Comparison of ENCODE assay signal across 9 cellular contexts in the genomic region with DNA sequence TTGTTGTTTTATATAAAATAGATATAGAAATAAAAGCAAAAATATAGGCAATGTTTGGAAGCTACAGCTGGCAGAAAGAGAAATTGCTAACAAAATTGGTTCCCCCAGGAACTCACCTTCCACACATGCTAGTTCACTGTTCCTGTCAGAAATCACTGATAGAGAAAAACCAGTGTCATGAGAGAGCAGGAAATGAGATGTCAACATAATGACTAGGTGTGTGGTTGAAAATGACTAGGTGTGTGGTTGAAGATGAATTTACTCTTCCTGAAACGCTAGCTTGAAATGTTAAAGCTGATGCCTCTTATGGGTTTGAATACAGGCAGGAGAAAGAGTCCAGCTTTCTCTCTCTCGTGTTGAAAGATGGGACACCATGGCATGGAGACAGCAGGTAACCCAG.
DNase-seq lines count a peak whose midpoint lies in the region; ATAC-seq lines count a peak whose summit lies in the region.
"Had no signal": no experiment of that assay in that cellular context is flagged by ENCODE, and none has a peak within 500 bp of the region (broad histone marks: within the 10 kb centered on the region; RNA-seq: fewer than 3 reads in every experiment).

No MANE protein-coding gene starts in this region.

- ATAC-seq in GM21515 (IDR thresholded peaks at IDR 0.05; ENCODE audit: unreplicated experiment) (peak; percentile 95), HG03354 (IDR thresholded peaks at IDR 0.05; ENCODE audit: poor library complexity, severe bottlenecking, unreplicated experiment) (peak; percentile 94)
- peak; percentile 70 for ATAC-seq in central memory CD8-positive, alpha-beta T cell (replicated peaks; ENCODE audit: extremely low read depth, poor library complexity, severe bottlenecking)

- no peaks in the 10 kb centered on the region for H3K27me3 Mint-ChIP-seq in central memory CD8-positive, alpha-beta T cell
- peaks cover 1 to 4% (median 2%) of the 10 kb centered on the region in 3 donors for H3K27me3 Mint-ChIP-seq in immature natural killer cell (ENCODE audit: low read depth in 3 of 3)
- H3K27me3 Mint-ChIP-seq: activated B cell treated with CpG ODN at 0.5 μM for 24 hours had no signal

- H3K4me3 Mint-ChIP-seq in central memory CD8-positive, alpha-beta T cell = peak overlapping the region; percentile 7
- no peak overlapping the region for H3K4me3 Mint-ChIP-seq in immature natural killer cell
- H3K4me3 Mint-ChIP-seq: activated B cell treated with CpG ODN at 0.5 μM for 24 hours had no signal

- peak; percentile 69 for DNase-seq in NCI-H510A treated with DMSO at 0.1 percent for 48 hours (lab: John Stamatoyannopoulos, UW)
- DNase-seq in NCI-H510A (lab: John Stamatoyannopoulos, UW) = no peak
- no peak for DNase-seq in central memory CD8-positive, alpha-beta T cell (ENCODE audit: low spot score in 2 of 2)
- no peak for DNase-seq in posterior vena cava (ENCODE audit: low spot score)
- no peak for DNase-seq in AML-193 (lab: John Stamatoyannopoulos, UW)
- DNase-seq in immature natural killer cell = no peak
- DNase-seq: activated B cell treated with CpG ODN at 0.5 μM for 24 hours had no signal

- intact Hi-C loops in posterior vena cava (cut with DNase I) = no loop called here

- H3K4me1 Mint-ChIP-seq in central memory CD8-positive, alpha-beta T cell = peaks cover 11% of the 10 kb centered on the region
- no peaks in the 10 kb centered on the region for H3K4me1 Mint-ChIP-seq in immature natural killer cell

- H3K36me3 Mint-ChIP-seq in central memory CD8-positive, alpha-beta T cell (ENCODE audit: insufficient read depth) = peaks cover 3% of the 10 kb centered on the region
- H3K36me3 Mint-ChIP-seq in immature natural killer cell = no peaks in the 10 kb centered on the region

- no peaks in the 10 kb centered on the region for H3K9me3 Mint-ChIP-seq in central memory CD8-positive, alpha-beta T cell
- H3K9me3 Mint-ChIP-seq in immature natural killer cell = peaks cover 0 to 4% (median 0%) of the 10 kb centered on the region in 6 donors
- H3K9me3 Mint-ChIP-seq: activated B cell treated with CpG ODN at 0.5 μM for 24 hours had no signal

- no peak overlapping the region for H3K27ac Mint-ChIP-seq in central memory CD8-positive, alpha-beta T cell (ENCODE audit: low read depth)
- no peak overlapping the region for H3K27ac Mint-ChIP-seq in immature natural killer cell
- H3K27ac Mint-ChIP-seq: activated B cell treated with CpG ODN at 0.5 μM for 24 hours had no signal
